25 cellular contexts compared by ENCODE assay signal in the genomic region with DNA sequence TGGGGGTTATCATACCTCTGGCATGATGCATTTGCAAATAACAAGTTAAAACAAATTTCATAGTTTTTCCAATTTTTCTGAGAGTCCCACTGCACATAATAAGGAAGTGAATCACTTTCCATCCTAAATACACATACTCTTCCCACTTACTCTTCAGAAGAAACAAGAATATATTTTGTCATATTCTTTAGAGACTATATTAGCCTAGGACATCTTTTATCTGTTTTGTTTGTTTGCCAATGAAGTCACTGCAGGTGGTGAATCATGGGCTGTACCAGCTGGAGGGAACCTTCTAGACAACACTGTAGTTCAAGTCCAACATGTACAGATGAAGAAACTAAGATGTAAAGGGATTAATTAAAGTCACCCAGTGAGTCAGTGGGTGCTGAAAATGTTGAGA.
DNase-seq lines count a peak whose midpoint lies in the region; ATAC-seq, FAIRE-seq and TF ChIP-seq lines count a peak whose summit lies in the region.
"Had no signal": no experiment of that assay in that cellular context is flagged by ENCODE, and none has a peak within 500 bp of the region (broad histone marks: within the 10 kb centered on the region; RNA-seq: fewer than 3 reads in every experiment).

No MANE protein-coding gene starts in this region.

- no peak for ATAC-seq in GM19395 (IDR thresholded peaks at IDR 0.05; ENCODE audit: unreplicated experiment)

- DNase-seq in EL: peak; percentile 8
- DNase-seq in HT1080 (ENCODE audit: low read depth): peak; percentile 31
- DNase-seq in astrocyte of the spinal cord (ENCODE audit: low read depth, low spot score): peak; percentile 11
- DNase-seq in fibroblast of peridontal ligament (ENCODE audit: extremely low read depth): peak; percentile 8
- DNase-seq in NCI-H226: no peak
- DNase-seq in cortex of kidney (lab: John Stamatoyannopoulos, UW): no peak
- DNase-seq in frontal cortex (ENCODE audit: low spot score in 2 of 2): no peak
- DNase-seq: CD4-positive, alpha-beta T cell; GF-D8; NCI-H1048; NCI-H1417; NCI-H1694; NCI-H2029 treated with DMSO at 0.1 percent for 48 hours; NCI-H2227 treated with DMSO at 0.1 percent for 48 hours; NCI-H510A; NCI-H69; Peyer's patch; SIG-M5; SW 1271 had no signal

- no peak overlapping the region for H3K4me3 ChIP-seq in astrocyte of the spinal cord (ENCODE audit: low read depth, low read length)
- H3K4me3 ChIP-seq: BLaER1 treated with 17β-estradiol and CSF1 and Interleukin-3, amounts not matched to agents 10 nM and 100 nM; Peyer's patch; SK-N-MC had no signal

- no peak for TF ChIP-seq CTCF in astrocyte of the spinal cord (IDR thresholded peaks at IDR 0.05; ENCODE audit: low read depth, low read length)

- in situ Hi-C loops in astrocyte of the spinal cord (cut with HindIII; ENCODE audit: low sequenced_read_pairs): no loop called here

- FAIRE-seq in frontal cortex (lab: Jason Lieb, UNC): no peak
- FAIRE-seq: A204.1, D721Med, GM12891 had no signal

Comparison
In these comparisons a context has a peak if more than half of its experiments do, and no peak if none do; other contexts are left out.
1. DNase-seq: peak in EL (single experiment), HT1080 (single experiment), astrocyte of the spinal cord (single experiment) and fibroblast of peridontal ligament (single experiment); none in NCI-H226 (single experiment), cortex of kidney (single experiment) and frontal cortex (0 of 2).